ENCODE assay signal across 1 cellular context in the genomic region with DNA sequence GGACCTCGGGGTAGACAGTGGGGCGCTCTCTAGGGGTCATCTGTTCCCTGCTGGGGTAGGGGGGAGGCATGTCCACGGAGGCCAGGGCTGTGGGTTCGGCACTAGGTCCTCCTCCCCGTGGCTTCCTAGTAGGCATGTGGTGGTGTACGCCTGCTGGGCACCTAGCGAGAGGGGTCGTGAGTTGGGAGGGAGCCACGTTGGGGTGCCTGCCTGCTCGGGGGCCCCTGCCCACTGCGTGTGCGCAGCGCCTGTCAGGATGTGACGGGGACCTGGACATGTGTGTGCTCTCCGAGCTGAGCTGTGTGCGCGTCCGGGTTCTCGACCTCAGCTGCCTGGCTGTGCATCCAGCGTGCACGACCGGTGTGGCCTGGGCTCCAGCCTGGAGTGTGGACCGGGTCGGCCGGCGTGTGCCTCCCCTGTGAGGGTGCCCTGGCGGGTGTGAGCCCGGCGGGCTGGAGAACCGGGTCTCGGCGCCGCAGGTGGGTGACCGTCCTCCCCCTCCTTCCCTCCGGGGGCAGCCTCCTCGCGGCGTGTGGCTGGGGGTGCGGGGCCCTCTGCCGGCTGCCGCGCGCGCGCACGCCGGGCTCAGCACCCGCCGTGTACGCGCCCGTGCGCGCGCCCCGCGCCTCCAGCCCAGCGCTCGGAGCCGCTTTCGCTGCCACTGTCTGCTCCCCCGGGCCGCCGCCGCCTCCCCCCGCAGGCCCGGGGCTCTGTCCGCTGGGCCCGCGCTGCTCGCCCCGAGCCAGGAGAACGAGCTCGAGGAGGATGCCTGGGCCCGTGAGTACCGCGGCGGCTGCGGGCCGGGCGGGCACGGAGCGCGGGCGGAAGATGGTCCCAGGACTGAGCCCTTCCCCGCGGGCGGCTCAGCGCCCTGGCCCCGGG.
TF ChIP-seq lines count a peak whose summit lies in the region.

A gene with protein sequence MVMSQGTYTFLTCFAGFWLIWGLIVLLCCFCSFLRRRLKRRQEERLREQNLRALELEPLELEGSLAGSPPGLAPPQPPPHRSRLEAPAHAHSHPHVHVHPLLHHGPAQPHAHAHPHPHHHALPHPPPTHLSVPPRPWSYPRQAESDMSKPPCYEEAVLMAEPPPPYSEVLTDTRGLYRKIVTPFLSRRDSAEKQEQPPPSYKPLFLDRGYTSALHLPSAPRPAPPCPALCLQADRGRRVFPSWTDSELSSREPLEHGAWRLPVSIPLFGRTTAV (plus strand): TSS at position 631 of the 882 bp plus-strand sequence. CDS start 8,254 bp downstream, outside the sequence.

TF ChIP-seq in K562, 482 proteins besides CTCF, POLR2A, EP300 and RAD21 (continued from another document and continues in another):
- TF ChIP-seq, protein P1, sequence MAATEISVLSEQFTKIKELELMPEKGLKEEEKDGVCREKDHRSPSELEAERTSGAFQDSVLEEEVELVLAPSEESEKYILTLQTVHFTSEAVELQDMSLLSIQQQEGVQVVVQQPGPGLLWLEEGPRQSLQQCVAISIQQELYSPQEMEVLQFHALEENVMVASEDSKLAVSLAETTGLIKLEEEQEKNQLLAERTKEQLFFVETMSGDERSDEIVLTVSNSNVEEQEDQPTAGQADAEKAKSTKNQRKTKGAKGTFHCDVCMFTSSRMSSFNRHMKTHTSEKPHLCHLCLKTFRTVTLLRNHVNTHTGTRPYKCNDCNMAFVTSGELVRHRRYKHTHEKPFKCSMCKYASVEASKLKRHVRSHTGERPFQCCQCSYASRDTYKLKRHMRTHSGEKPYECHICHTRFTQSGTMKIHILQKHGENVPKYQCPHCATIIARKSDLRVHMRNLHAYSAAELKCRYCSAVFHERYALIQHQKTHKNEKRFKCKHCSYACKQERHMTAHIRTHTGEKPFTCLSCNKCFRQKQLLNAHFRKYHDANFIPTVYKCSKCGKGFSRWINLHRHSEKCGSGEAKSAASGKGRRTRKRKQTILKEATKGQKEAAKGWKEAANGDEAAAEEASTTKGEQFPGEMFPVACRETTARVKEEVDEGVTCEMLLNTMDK (IDR thresholded peaks at IDR 0.05; ENCODE audit: borderline replicate concordance, insufficient read depth, low read depth, low read length, poor library complexity, severe bottlenecking): peak; percentile 41
- TF ChIP-seq SP1 (CRISPR knock-in tag; IDR thresholded peaks at IDR 0.05): peak; percentile 77
- no peak for TF ChIP-seq TCF7L2 (IDR thresholded peaks at IDR 0.05; ENCODE audit: low read depth, low read length)
- no peak for TF ChIP-seq ZNF444 (CRISPR knock-in tag; IDR thresholded peaks at IDR 0.05)
- peak; percentile 75; the same call in 1 of the 2 replicates for TF ChIP-seq ZNF583 (CRISPR knock-in tag; IDR thresholded peaks at IDR 0.05)
- no peak for TF ChIP-seq HOXB6 (CRISPR knock-in tag; IDR thresholded peaks at IDR 0.05; ENCODE audit: borderline replicate concordance)
- TF ChIP-seq SOX6 (IDR thresholded peaks at IDR 0.05): no peak
- TF ChIP-seq MTA3 (IDR thresholded peaks at IDR 0.05; ENCODE audit: borderline replicate concordance): peak; percentile 53; the same call in 1 of the 2 replicates
- no peak for TF ChIP-seq IRF2 (CRISPR knock-in tag; IDR thresholded peaks at IDR 0.05)
- TF ChIP-seq, protein P2, sequence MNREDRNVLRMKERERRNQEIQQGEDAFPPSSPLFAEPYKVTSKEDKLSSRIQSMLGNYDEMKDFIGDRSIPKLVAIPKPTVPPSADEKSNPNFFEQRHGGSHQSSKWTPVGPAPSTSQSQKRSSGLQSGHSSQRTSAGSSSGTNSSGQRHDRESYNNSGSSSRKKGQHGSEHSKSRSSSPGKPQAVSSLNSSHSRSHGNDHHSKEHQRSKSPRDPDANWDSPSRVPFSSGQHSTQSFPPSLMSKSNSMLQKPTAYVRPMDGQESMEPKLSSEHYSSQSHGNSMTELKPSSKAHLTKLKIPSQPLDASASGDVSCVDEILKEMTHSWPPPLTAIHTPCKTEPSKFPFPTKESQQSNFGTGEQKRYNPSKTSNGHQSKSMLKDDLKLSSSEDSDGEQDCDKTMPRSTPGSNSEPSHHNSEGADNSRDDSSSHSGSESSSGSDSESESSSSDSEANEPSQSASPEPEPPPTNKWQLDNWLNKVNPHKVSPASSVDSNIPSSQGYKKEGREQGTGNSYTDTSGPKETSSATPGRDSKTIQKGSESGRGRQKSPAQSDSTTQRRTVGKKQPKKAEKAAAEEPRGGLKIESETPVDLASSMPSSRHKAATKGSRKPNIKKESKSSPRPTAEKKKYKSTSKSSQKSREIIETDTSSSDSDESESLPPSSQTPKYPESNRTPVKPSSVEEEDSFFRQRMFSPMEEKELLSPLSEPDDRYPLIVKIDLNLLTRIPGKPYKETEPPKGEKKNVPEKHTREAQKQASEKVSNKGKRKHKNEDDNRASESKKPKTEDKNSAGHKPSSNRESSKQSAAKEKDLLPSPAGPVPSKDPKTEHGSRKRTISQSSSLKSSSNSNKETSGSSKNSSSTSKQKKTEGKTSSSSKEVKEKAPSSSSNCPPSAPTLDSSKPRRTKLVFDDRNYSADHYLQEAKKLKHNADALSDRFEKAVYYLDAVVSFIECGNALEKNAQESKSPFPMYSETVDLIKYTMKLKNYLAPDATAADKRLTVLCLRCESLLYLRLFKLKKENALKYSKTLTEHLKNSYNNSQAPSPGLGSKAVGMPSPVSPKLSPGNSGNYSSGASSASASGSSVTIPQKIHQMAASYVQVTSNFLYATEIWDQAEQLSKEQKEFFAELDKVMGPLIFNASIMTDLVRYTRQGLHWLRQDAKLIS (CRISPR knock-in tag; IDR thresholded peaks at IDR 0.05): 0 out of 2 replicates have a peak, but pooled peaks have one; percentile 34
- no peak for TF ChIP-seq HDAC8 (tag; IDR thresholded peaks at IDR 0.05)
- TF ChIP-seq HDAC6 (IDR thresholded peaks at IDR 0.05; ENCODE audit: low read depth, low read length): peak; percentile 48; the same call in 1 of the 2 replicates
- TF ChIP-seq, protein P3, sequence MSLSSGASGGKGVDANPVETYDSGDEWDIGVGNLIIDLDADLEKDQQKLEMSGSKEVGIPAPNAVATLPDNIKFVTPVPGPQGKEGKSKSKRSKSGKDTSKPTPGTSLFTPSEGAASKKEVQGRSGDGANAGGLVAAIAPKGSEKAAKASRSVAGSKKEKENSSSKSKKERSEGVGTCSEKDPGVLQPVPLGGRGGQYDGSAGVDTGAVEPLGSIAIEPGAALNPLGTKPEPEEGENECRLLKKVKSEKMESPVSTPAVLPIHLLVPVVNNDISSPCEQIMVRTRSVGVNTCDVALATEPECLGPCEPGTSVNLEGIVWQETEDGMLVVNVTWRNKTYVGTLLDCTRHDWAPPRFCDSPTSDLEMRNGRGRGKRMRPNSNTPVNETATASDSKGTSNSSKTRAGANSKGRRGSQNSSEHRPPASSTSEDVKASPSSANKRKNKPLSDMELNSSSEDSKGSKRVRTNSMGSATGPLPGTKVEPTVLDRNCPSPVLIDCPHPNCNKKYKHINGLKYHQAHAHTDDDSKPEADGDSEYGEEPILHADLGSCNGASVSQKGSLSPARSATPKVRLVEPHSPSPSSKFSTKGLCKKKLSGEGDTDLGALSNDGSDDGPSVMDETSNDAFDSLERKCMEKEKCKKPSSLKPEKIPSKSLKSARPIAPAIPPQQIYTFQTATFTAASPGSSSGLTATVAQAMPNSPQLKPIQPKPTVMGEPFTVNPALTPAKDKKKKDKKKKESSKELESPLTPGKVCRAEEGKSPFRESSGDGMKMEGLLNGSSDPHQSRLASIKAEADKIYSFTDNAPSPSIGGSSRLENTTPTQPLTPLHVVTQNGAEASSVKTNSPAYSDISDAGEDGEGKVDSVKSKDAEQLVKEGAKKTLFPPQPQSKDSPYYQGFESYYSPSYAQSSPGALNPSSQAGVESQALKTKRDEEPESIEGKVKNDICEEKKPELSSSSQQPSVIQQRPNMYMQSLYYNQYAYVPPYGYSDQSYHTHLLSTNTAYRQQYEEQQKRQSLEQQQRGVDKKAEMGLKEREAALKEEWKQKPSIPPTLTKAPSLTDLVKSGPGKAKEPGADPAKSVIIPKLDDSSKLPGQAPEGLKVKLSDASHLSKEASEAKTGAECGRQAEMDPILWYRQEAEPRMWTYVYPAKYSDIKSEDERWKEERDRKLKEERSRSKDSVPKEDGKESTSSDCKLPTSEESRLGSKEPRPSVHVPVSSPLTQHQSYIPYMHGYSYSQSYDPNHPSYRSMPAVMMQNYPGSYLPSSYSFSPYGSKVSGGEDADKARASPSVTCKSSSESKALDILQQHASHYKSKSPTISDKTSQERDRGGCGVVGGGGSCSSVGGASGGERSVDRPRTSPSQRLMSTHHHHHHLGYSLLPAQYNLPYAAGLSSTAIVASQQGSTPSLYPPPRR (CRISPR knock-in tag; IDR thresholded peaks at IDR 0.05; ENCODE audit: borderline replicate concordance): no peak
- peak in 1 of 2 experiments; percentile 68; a peak in 1 of 4 replicates for TF ChIP-seq SIN3A (IDR thresholded peaks at IDR 0.05; ENCODE audit: borderline replicate concordance in 2 of 2, control insufficient read depth in 1 of 2, low read depth in 2 of 2, low read length in 2 of 2)
- TF ChIP-seq, protein P4, sequence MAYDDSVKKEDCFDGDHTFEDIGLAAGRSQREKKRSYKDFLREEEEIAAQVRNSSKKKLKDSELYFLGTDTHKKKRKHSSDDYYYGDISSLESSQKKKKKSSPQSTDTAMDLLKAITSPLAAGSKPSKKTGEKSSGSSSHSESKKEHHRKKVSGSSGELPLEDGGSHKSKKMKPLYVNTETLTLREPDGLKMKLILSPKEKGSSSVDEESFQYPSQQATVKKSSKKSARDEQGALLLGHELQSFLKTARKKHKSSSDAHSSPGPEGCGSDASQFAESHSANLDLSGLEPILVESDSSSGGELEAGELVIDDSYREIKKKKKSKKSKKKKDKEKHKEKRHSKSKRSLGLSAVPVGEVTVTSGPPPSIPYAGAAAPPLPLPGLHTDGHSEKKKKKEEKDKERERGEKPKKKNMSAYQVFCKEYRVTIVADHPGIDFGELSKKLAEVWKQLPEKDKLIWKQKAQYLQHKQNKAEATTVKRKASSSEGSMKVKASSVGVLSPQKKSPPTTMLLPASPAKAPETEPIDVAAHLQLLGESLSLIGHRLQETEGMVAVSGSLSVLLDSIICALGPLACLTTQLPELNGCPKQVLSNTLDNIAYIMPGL (CRISPR knock-in tag; IDR thresholded peaks at IDR 0.05): no peak
- no peak for TF ChIP-seq NR1H2 (CRISPR knock-in tag; IDR thresholded peaks at IDR 0.05)
- peak; percentile 49 for TF ChIP-seq EWSR1 (IDR thresholded peaks at IDR 0.05; ENCODE audit: borderline replicate concordance, low read depth, partially characterized antibody)
- TF ChIP-seq RBM34 (IDR thresholded peaks at IDR 0.05; ENCODE audit: borderline replicate concordance, insufficient read depth, low read length): 0 out of 2 replicates have a peak, but pooled peaks have one; percentile 71
- peak; percentile 96 for TF ChIP-seq PTBP1 (IDR thresholded peaks at IDR 0.05; ENCODE audit: low read depth, low read length)
- no peak for TF ChIP-seq FOXA1 (IDR thresholded peaks at IDR 0.05; ENCODE audit: borderline replicate concordance)
- peak; percentile 26 to 81; a peak in 3 of 4 replicates for TF ChIP-seq MAZ (CRISPR knock-in tag; conservative IDR thresholded peaks at IDR 0.05 in 1 of 2, IDR thresholded peaks at IDR 0.05 in 1 of 2)
- peak; percentile 96 for TF ChIP-seq ZNF830 (CRISPR knock-in tag; IDR thresholded peaks at IDR 0.05)
- TF ChIP-seq, protein P5, sequence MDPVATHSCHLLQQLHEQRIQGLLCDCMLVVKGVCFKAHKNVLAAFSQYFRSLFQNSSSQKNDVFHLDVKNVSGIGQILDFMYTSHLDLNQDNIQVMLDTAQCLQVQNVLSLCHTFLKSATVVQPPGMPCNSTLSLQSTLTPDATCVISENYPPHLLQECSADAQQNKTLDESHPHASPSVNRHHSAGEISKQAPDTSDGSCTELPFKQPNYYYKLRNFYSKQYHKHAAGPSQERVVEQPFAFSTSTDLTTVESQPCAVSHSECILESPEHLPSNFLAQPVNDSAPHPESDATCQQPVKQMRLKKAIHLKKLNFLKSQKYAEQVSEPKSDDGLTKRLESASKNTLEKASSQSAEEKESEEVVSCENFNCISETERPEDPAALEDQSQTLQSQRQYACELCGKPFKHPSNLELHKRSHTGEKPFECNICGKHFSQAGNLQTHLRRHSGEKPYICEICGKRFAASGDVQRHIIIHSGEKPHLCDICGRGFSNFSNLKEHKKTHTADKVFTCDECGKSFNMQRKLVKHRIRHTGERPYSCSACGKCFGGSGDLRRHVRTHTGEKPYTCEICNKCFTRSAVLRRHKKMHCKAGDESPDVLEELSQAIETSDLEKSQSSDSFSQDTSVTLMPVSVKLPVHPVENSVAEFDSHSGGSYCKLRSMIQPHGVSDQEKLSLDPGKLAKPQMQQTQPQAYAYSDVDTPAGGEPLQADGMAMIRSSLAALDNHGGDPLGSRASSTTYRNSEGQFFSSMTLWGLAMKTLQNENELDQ (CRISPR knock-in tag; IDR thresholded peaks at IDR 0.05; ENCODE audit: borderline replicate concordance): no peak
- TF ChIP-seq RBM15 (IDR thresholded peaks at IDR 0.05; ENCODE audit: insufficient read depth, low read length): no peak
- TF ChIP-seq CBFA2T3 (IDR thresholded peaks at IDR 0.05): no peak
- TF ChIP-seq SAFB2 (IDR thresholded peaks at IDR 0.05; ENCODE audit: borderline replicate concordance, low read depth, low read length, severe bottlenecking): no peak
- TF ChIP-seq ELF1 (tag; IDR thresholded peaks at IDR 0.05): no peak
- TF ChIP-seq TCF3 (CRISPR knock-in tag; IDR thresholded peaks at IDR 0.05): 0 out of 2 replicates have a peak, but pooled peaks have one; percentile 3
- TF ChIP-seq, protein P6, sequence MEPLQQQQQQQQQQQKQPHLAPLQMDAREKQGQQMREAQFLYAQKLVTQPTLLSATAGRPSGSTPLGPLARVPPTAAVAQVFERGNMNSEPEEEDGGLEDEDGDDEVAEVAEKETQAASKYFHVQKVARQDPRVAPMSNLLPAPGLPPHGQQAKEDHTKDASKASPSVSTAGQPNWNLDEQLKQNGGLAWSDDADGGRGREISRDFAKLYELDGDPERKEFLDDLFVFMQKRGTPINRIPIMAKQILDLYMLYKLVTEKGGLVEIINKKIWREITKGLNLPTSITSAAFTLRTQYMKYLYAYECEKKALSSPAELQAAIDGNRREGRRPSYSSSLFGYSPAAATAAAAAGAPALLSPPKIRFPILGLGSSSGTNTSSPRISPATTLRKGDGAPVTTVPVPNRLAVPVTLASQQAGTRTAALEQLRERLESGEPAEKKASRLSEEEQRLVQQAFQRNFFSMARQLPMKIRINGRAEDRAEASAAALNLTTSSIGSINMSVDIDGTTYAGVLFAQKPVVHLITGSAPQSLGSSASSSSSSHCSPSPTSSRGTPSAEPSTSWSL (CRISPR knock-in tag; IDR thresholded peaks at IDR 0.05; ENCODE audit: borderline replicate concordance): no peak
- TF ChIP-seq NCOA4 (IDR thresholded peaks at IDR 0.05; ENCODE audit: partially characterized antibody): no peak
- no peak for TF ChIP-seq ZNF76 (CRISPR knock-in tag; IDR thresholded peaks at IDR 0.05; ENCODE audit: borderline replicate concordance)
- TF ChIP-seq, protein P7, sequence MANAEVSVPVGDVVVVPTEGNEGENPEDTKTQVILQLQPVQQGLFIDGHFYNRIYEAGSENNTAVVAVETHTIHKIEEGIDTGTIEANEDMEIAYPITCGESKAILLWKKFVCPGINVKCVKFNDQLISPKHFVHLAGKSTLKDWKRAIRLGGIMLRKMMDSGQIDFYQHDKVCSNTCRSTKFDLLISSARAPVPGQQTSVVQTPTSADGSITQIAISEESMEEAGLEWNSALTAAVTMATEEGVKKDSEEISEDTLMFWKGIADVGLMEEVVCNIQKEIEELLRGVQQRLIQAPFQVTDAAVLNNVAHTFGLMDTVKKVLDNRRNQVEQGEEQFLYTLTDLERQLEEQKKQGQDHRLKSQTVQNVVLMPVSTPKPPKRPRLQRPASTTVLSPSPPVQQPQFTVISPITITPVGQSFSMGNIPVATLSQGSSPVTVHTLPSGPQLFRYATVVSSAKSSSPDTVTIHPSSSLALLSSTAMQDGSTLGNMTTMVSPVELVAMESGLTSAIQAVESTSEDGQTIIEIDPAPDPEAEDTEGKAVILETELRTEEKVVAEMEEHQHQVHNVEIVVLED (CRISPR knock-in tag; IDR thresholded peaks at IDR 0.05): peak; percentile 73
- no peak for TF ChIP-seq NBN (IDR thresholded peaks at IDR 0.05; ENCODE audit: low read depth)
